ENCODE assay signal across 9 cellular contexts in the genomic region with DNA sequence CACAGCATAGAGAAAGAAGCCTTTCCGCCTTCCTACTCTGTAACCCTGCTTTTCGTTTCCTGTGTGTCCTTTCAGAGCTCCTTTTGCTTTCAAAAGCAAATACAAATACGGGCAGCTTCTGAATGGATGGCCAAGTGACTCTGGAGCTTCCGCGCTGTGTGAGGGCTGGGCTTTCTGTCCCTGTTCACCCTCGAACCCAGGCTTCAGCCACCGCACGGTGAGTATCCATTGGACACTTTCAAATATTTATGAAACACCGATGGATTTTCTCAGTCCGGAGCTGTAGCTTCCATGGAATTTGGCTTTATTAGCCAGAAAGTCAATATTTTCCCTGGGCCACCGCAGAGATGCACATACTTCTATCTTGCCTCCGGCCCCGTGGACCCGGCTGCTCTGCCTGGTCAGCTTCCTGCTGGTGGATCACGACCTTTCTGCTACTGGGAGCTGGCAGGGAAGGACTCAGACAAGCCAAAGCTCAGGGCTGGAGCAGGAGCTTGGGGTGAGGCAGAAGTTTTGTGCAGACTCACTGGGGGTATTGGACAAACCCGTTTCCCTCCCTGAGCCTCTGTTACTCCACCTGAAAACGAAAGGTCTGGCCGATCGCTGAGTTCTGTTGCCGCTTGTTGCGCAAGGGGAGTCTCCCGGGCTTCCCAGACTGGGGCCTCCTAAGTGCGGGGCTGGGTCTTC.
DNase-seq lines count a peak whose midpoint lies in the region; ATAC-seq, FAIRE-seq and TF ChIP-seq lines count a peak whose summit lies in the region.
"Had no signal": no experiment of that assay in that cellular context is flagged by ENCODE, and none has a peak within 500 bp of the region (broad histone marks: within the 10 kb centered on the region; RNA-seq: fewer than 3 reads in every experiment).

No MANE protein-coding gene starts in this region.

- intact Hi-C loops in ovary (cut with DNase I) = no loop called here

- no peaks in the 10 kb centered on the region for H3K36me3 ChIP-seq in ovary

- peak overlapping the region; percentile 35 to 81 for H3K27ac ChIP-seq in ovary

- H3K4me1 ChIP-seq in ovary (ENCODE audit: insufficient read depth) = peaks cover 6% of the 10 kb centered on the region

- TF ChIP-seq EP300 in ovary (IDR thresholded peaks at IDR 0.05) = no peak

- no peak for FAIRE-seq in GM19239 (lab: Jason Lieb, UNC)

- peak overlapping the region; percentile 62 for H3K27ac Mint-ChIP-seq in glutamatergic neuron (ENCODE audit: unreplicated experiment)
- no peak overlapping the region for H3K27ac Mint-ChIP-seq in T-helper 2 cell treated with Interferon-gamma antibody and Interleukin-4, amounts not matched to agents 5 μg/mL and 100 μg/mL, for 36 hours
- H3K27ac Mint-ChIP-seq: activated CD4-positive, alpha-beta T cell treated with anti-CD3 and anti-CD28 coated beads, Interleukin-2, amount 10 ng/mL, durations not matched to agents 24 days and 14 days had no signal

- no peak for TF ChIP-seq POLR2A in ovary (IDR thresholded peaks at IDR 0.05)

- H3K4me3 Mint-ChIP-seq in glutamatergic neuron (ENCODE audit: unreplicated experiment) = no peak overlapping the region
- H3K4me3 Mint-ChIP-seq in T-helper 2 cell treated with Interferon-gamma antibody and Interleukin-4, amounts not matched to agents 5 μg/mL and 100 μg/mL, for 36 hours = no peak overlapping the region
- H3K4me3 Mint-ChIP-seq: activated CD4-positive, alpha-beta T cell treated with anti-CD3 and anti-CD28 coated beads, Interleukin-2, amount 10 ng/mL, durations not matched to agents 24 days and 14 days had no signal

- peaks cover 6% of the 10 kb centered on the region for H3K9me3 Mint-ChIP-seq in glutamatergic neuron (ENCODE audit: unreplicated experiment)
- H3K9me3 Mint-ChIP-seq in T-helper 2 cell treated with Interferon-gamma antibody and Interleukin-4, amounts not matched to agents 5 μg/mL and 100 μg/mL, for 36 hours = no peaks in the 10 kb centered on the region
- H3K9me3 Mint-ChIP-seq: activated CD4-positive, alpha-beta T cell treated with anti-CD3 and anti-CD28 coated beads, Interleukin-2, amount 10 ng/mL, durations not matched to agents 24 days and 14 days had no signal

- no peak for TF ChIP-seq CTCF in glutamatergic neuron (IDR thresholded peaks at IDR 0.05; ENCODE audit: partially characterized antibody, unreplicated experiment)
- no peak for TF ChIP-seq CTCF in ovary (IDR thresholded peaks at IDR 0.05)

- H3K4me1 Mint-ChIP-seq in glutamatergic neuron (ENCODE audit: low read depth, unreplicated experiment) = peaks cover 35% of the 10 kb centered on the region
- H3K4me1 Mint-ChIP-seq in T-helper 2 cell treated with Interferon-gamma antibody and Interleukin-4, amounts not matched to agents 5 μg/mL and 100 μg/mL, for 36 hours (ENCODE audit: low read depth) = no peaks in the 10 kb centered on the region

- peaks cover 6% of the 10 kb centered on the region for H3K27me3 Mint-ChIP-seq in glutamatergic neuron (ENCODE audit: unreplicated experiment)
- H3K27me3 Mint-ChIP-seq in T-helper 2 cell treated with Interferon-gamma antibody and Interleukin-4, amounts not matched to agents 5 μg/mL and 100 μg/mL, for 36 hours (ENCODE audit: low read depth) = no peaks in the 10 kb centered on the region

- H3K4me3 ChIP-seq in ovary = peak overlapping the region; percentile 23

- 7 to 14% (median 9%) methylated on average over 23 of the region's 23 CpGs for WGBS in ovary, 3 donors

- DNase-seq in DMS53 treated with DMSO at 0.1 percent for 48 hours (lab: John Stamatoyannopoulos, UW; ENCODE audit: unreplicated experiment) (peak; percentile 30), SHP77 (lab: John Stamatoyannopoulos, UW) (peak; percentile 20 to 57), glutamatergic neuron (no peak), ovary (peak; percentile 61 to 76 (median 70)), GM19239 (ENCODE audit: insufficient read length, low spot score) (no peak)
- no peak for DNase-seq in T-helper 2 cell treated with Interferon-gamma antibody and Interleukin-4, amounts not matched to agents 5 μg/mL and 100 μg/mL, for 36 hours (ENCODE audit: low spot score)
- DNase-seq: activated CD4-positive, alpha-beta T cell treated with anti-CD3 and anti-CD28 coated beads, Interleukin-2, amount 10 ng/mL, durations not matched to agents 24 days and 14 days had no signal

- ATAC-seq in GM19397 (IDR thresholded peaks at IDR 0.05; ENCODE audit: unreplicated experiment) = no peak
- no peak for ATAC-seq in HG02678 (IDR thresholded peaks at IDR 0.05; ENCODE audit: unreplicated experiment)

- no peaks in the 10 kb centered on the region for H3K36me3 Mint-ChIP-seq in glutamatergic neuron (ENCODE audit: unreplicated experiment)
- no peaks in the 10 kb centered on the region for H3K36me3 Mint-ChIP-seq in T-helper 2 cell treated with Interferon-gamma antibody and Interleukin-4, amounts not matched to agents 5 μg/mL and 100 μg/mL, for 36 hours (ENCODE audit: low read depth)

- H3K9me3 ChIP-seq in ovary = no peaks in the 10 kb centered on the region

- H3K27me3 ChIP-seq in ovary = no peaks in the 10 kb centered on the region

Comparison
In these comparisons a context has a peak if more than half of its experiments do, and no peak if none do; other contexts are left out.
1. DNase-seq: peak in DMS53 treated with DMSO at 0.1 percent for 48 hours (single experiment), SHP77 (2 of 2) and ovary (5 of 5); none in glutamatergic neuron (single experiment), T-helper 2 cell treated with Interferon-gamma antibody and Interleukin-4, amounts not matched to agents 5 μg/mL and 100 μg/mL, for 36 hours (single experiment) and GM19239 (single experiment).